Comparison of ENCODE assay signal across 24 cellular contexts in the genomic region with DNA sequence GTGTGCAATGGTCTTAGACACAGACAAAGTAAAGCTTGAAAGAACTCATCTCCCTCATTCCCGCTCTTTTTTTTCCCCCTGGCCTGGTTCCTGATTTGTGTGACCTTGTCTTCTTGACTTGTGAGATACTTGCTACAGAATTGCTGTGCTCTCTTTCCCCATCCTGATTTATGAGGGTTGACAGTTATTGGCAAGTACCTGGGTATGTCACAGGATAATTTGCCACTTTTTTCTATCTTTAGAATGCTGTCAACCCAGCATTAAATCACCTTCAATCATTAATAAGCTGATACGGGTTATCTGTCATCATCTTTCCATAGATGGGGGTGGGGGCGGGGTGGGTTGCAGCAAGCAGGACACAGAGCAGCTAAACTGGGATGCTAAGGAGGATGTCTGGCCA.
DNase-seq lines count a peak whose midpoint lies in the region; ATAC-seq and TF ChIP-seq lines count a peak whose summit lies in the region.
"Had no signal": no experiment of that assay in that cellular context is flagged by ENCODE, and none has a peak within 500 bp of the region (broad histone marks: within the 10 kb centered on the region; RNA-seq: fewer than 3 reads in every experiment).

No MANE protein-coding gene starts in this region.

- H3K9me3 ChIP-seq in trophoblast cell (ENCODE audit: insufficient read depth, low read depth, low read length): no peaks in the 10 kb centered on the region
- H3K9me3 ChIP-seq in skeletal muscle tissue (ENCODE audit: control insufficient read depth in 3 of 3, low read length in 3 of 3): no peaks in the 10 kb centered on the region
- no peaks in the 10 kb centered on the region for H3K9me3 ChIP-seq in ascending aorta
- H3K9me3 ChIP-seq: BE2C, BLaER1 had no signal

- no peak overlapping the region for H3K4me2 ChIP-seq in trophoblast cell (ENCODE audit: low read length)
- H3K4me2 ChIP-seq: BLaER1 had no signal

- no peak overlapping the region for H3K18ac ChIP-seq in trophoblast cell (ENCODE audit: low read length)

- H3K79me1 ChIP-seq in trophoblast cell (ENCODE audit: low read length): no peaks in the 10 kb centered on the region

- TF ChIP-seq CTCF in ascending aorta (IDR thresholded peaks at IDR 0.05): no peak

- DNase-seq in HEK293T (ENCODE audit: extremely low spot score) (no peak), SK-N-DZ (ENCODE audit: low spot score) (peak; percentile 71), trophoblast cell (no peak), ascending aorta (ENCODE audit: low spot score in 2 of 2) (no peak), SIG-M5 treated with dmso at 0.1 percent for 504 hours (lab: John Stamatoyannopoulos, UW; ENCODE audit: unreplicated experiment) (no peak)
- DNase-seq: 8988T; ACHN; BE2C; C1 segment of cervical spinal cord; CD4-positive, alpha-beta memory T cell; CD4-positive, CD25-positive, alpha-beta regulatory T cell; CD8-positive, alpha-beta memory T cell; COR-L47; DMS 273 treated with DMSO at 0.1 percent for 48 hours; DMS153; DMS53; DMS79; DND-41; EL; GDM1 had no signal

- no peak for ATAC-seq in GM19467 (IDR thresholded peaks at IDR 0.05; ENCODE audit: unreplicated experiment)
- ATAC-seq: GM12878 had no signal

- H2BK120ac ChIP-seq in trophoblast cell (ENCODE audit: insufficient read depth, low read length, poor library complexity): no peak overlapping the region

- H3K36me3 ChIP-seq in trophoblast cell (ENCODE audit: control insufficient read depth in 1 of 2, insufficient read depth in 2 of 2, low read length in 2 of 2) (no peaks in the 10 kb centered on the region), skeletal muscle tissue (ENCODE audit: control insufficient read depth in 3 of 3, insufficient read depth in 3 of 3, low read length in 3 of 3) (no peaks in the 10 kb centered on the region), ascending aorta (no peaks in the 10 kb centered on the region)
- H3K36me3 ChIP-seq: BE2C, BLaER1 had no signal

- WGBS in trophoblast cell (ENCODE audit: extremely low coverage, insufficient coverage, insufficient read length): no CpG with 5 or more reads among the region's 3 CpGs

- CTCF ChIA-PET in HEK293T (lab: Yijun Ruan, JAX): no interaction called here

- no peak overlapping the region for H3K4me3 ChIP-seq in trophoblast cell (ENCODE audit: low read depth, low read length)
- peak overlapping the region in 1 of 3 donors; percentile 1 for H3K4me3 ChIP-seq in skeletal muscle tissue (ENCODE audit: low read length in 3 of 3)
- no peak overlapping the region for H3K4me3 ChIP-seq in ascending aorta
- H3K4me3 ChIP-seq: BLaER1, GM12878 had no signal

- H3K9ac ChIP-seq in trophoblast cell (ENCODE audit: low read length) (no peak overlapping the region), skeletal muscle tissue (ENCODE audit: low read depth in 1 of 3, low read length in 3 of 3) (no peak overlapping the region)
- H3K9ac ChIP-seq: BLaER1 had no signal

- no peaks in the 10 kb centered on the region for H3K27me3 ChIP-seq in trophoblast cell (ENCODE audit: insufficient read depth, low read length)
- H3K27me3 ChIP-seq in skeletal muscle tissue (ENCODE audit: control insufficient read depth in 3 of 3, insufficient read depth in 3 of 3, low read length in 3 of 3): no peaks in the 10 kb centered on the region
- no peaks in the 10 kb centered on the region for H3K27me3 ChIP-seq in ascending aorta
- H3K27me3 ChIP-seq: BE2C, BLaER1 had no signal

- H3K79me2 ChIP-seq in trophoblast cell (ENCODE audit: control insufficient read depth, insufficient read depth, low read length, poor library complexity): no peaks in the 10 kb centered on the region

- no peak overlapping the region for H3K14ac ChIP-seq in trophoblast cell (ENCODE audit: low read length)

- H2BK5ac ChIP-seq in trophoblast cell (ENCODE audit: low read depth, low read length, poor library complexity): no peak overlapping the region

- H2BK12ac ChIP-seq in trophoblast cell (ENCODE audit: low read length): peak overlapping the region; percentile 29

- intact Hi-C loops in ascending aorta (cut with DNase I): no loop called here

- H3K4me1 ChIP-seq in trophoblast cell (ENCODE audit: control insufficient read depth in 1 of 2, insufficient read depth in 2 of 2, low read length in 2 of 2) (peaks cover 10 to 11% of the 10 kb centered on the region in 2 experiments), skeletal muscle tissue (ENCODE audit: control insufficient read depth in 3 of 3, insufficient read depth in 3 of 3, low read length in 3 of 3) (peaks cover 19 to 38% (median 28%) of the 10 kb centered on the region in 3 donors), ascending aorta (peaks cover 3 to 8% of the 10 kb centered on the region in 2 donors)
- H3K4me1 ChIP-seq: BLaER1 had no signal

- H3K4ac ChIP-seq in trophoblast cell (ENCODE audit: low read depth, low read length): no peak overlapping the region

- H4K8ac ChIP-seq in trophoblast cell (ENCODE audit: low read depth, low read length): no peak overlapping the region

- POLR2A ChIA-PET in HEK293T (lab: Yijun Ruan, JAX): no interaction called here

- H2AK5ac ChIP-seq in trophoblast cell (ENCODE audit: low read length): no peak overlapping the region

- no peak overlapping the region for H3K23ac ChIP-seq in trophoblast cell (ENCODE audit: low read length)

- no peak overlapping the region for H4K91ac ChIP-seq in trophoblast cell (ENCODE audit: low read depth, low read length)

- H3K27ac ChIP-seq in trophoblast cell (ENCODE audit: low read depth, low read length): no peak overlapping the region
- H3K27ac ChIP-seq in skeletal muscle tissue (ENCODE audit: low read depth, low read length): peak overlapping the region; percentile 78
- no peak overlapping the region for H3K27ac ChIP-seq in ascending aorta
- H3K27ac ChIP-seq: BLaER1 had no signal

- H4K12ac ChIP-seq in trophoblast cell (ENCODE audit: low read depth, low read length): no peak overlapping the region

- no peak overlapping the region for H2AFZ ChIP-seq in trophoblast cell (ENCODE audit: insufficient read depth, low read length, poor library complexity)

TF ChIP-seq in HEK293T, 16 proteins besides CTCF, POLR2A, EP300 and RAD21:
- TF ChIP-seq, protein P1, sequence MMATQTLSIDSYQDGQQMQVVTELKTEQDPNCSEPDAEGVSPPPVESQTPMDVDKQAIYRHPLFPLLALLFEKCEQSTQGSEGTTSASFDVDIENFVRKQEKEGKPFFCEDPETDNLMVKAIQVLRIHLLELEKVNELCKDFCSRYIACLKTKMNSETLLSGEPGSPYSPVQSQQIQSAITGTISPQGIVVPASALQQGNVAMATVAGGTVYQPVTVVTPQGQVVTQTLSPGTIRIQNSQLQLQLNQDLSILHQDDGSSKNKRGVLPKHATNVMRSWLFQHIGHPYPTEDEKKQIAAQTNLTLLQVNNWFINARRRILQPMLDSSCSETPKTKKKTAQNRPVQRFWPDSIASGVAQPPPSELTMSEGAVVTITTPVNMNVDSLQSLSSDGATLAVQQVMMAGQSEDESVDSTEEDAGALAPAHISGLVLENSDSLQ (IDR thresholded peaks at IDR 0.05): 0 out of 2 replicates have a peak, but pooled peaks have one; percentile 23
- TF ChIP-seq CTBP1 (IDR thresholded peaks at IDR 0.05; ENCODE audit: borderline replicate concordance): no peak
